Comparison of ENCODE assay signal across 27 cellular contexts in the genomic region with DNA sequence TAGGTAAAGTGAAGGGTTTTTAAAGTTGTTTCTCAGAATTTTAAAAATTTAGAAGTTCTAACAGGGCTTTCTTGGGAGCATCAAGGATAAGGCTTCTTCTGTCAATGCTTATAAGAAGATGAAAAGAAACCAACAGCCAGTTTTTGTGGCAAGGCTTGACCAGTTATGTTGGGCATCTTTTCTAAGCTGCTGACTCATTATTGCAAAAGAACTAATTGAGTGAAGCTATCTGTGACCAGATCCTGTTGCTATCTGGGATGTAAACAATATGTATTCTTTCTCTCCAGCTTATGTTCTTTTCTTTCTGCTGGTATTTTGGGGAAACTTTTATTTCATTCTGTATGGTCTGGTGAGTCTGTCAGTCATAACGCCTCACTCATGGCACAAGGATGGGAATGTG.
DNase-seq lines count a peak whose midpoint lies in the region; ATAC-seq and TF ChIP-seq lines count a peak whose summit lies in the region.
"Had no signal": no experiment of that assay in that cellular context is flagged by ENCODE, and none has a peak within 500 bp of the region (broad histone marks: within the 10 kb centered on the region; RNA-seq: fewer than 3 reads in every experiment).

No MANE protein-coding gene starts in this region.

- no peak overlapping the region for H3K14ac ChIP-seq in mesenchymal stem cell (ENCODE audit: low read length in 2 of 2)

- no peak overlapping the region for H3K4me2 ChIP-seq in mesenchymal stem cell (ENCODE audit: low read length, poor library complexity, severe bottlenecking)

- no peak overlapping the region for H2BK15ac ChIP-seq in mesenchymal stem cell (ENCODE audit: low read depth, poor library complexity, severe bottlenecking)

- H3K9me3 Mint-ChIP-seq in activated T-helper 17 cell treated with anti-CD3 and anti-CD28 coated beads, Interleukin-2, amount 50 U/mL, for 72 hours, result peaks cover 22% of the 10 kb centered on the region

- H2AFZ ChIP-seq in mesenchymal stem cell (ENCODE audit: low read depth, low read length), result no peak overlapping the region

- no peak overlapping the region for H2AK5ac ChIP-seq in mesenchymal stem cell (ENCODE audit: low read length, severe bottlenecking)

- H3K36me3 ChIP-seq in mesenchymal stem cell (ENCODE audit: control insufficient read depth in 1 of 2, insufficient read depth in 2 of 2, low read depth in 1 of 2, low read length in 2 of 2) (no peaks in the 10 kb centered on the region), ovary (no peaks in the 10 kb centered on the region), prostate gland (no peaks in the 10 kb centered on the region)
- H3K36me3 ChIP-seq: lower lobe of right lung, MG63, neutrophil, tibial artery had no signal

- DNase-seq in AG20443 (ENCODE audit: low spot score), result peak; percentile 23
- DNase-seq in LHCN-M2 (ENCODE audit: low read depth), result peak; percentile 44
- DNase-seq in dedifferentiated amniotic fluid mesenchymal stem cell (ENCODE audit: extremely low spot score), result peak; percentile 84
- DNase-seq in mesenchymal stem cell, result peak; percentile 80
- no peak for DNase-seq in ovary
- no peak for DNase-seq in NCI-H2029 treated with DMSO at 0.1 percent for 48 hours (lab: John Stamatoyannopoulos, UW)
- DNase-seq in prostate gland (ENCODE audit: low spot score), result no peak
- DNase-seq: activated B cell treated with CpG ODN at 0.5 μM for 24 hours; activated CD4-positive, alpha-beta T cell treated with anti-CD3 and anti-CD28 coated beads, Interleukin-2, amount 50 U/mL, for 48 hours; activated CD8-positive, alpha-beta memory T cell treated with anti-CD3 and anti-CD28 coated beads, Interleukin-2, amount 50 U/mL, for 48 hours; activated gamma-delta T cell; activated naive CD8-positive, alpha-beta T cell treated with anti-CD3 and anti-CD28 coated beads, Interleukin-2, amount 50 U/mL, for 24 hours; CD8-positive, alpha-beta memory T cell; kidney; lower lobe of right lung; MG63; NCI-H1694 treated with DMSO at 0.1 percent for 48 hours; NCI-H345; NCI-H82; retina; stimulated activated CD4-positive, alpha-beta T cell treated with anti-CD3 and anti-CD28 coated beads, Interleukin-12 subunit alpha, Interleukin-12 subunit beta, amount 100 ng/mL, for 4 hours; stimulated activated CD4-positive, alpha-beta T cell treated with anti-CD3 and anti-CD28 coated beads, Interleukin-4, amount 100 ng/mL, for 4 hours; stimulated activated naive CD8-positive, alpha-beta T cell treated with anti-CD3 and anti-CD28 coated beads, Interleukin-15, Interleukin-2, amounts not matched to agents 100 U/mL and 50 U/mL, for 24 hours; T1000; tibial artery had no signal

- no peak overlapping the region for H3K4me3 Mint-ChIP-seq in activated T-helper 17 cell treated with anti-CD3 and anti-CD28 coated beads, Interleukin-2, amount 50 U/mL, for 72 hours
- H3K4me3 Mint-ChIP-seq: activated B cell treated with CpG ODN at 0.5 μM for 24 hours; activated naive CD8-positive, alpha-beta T cell treated with anti-CD3 and anti-CD28 coated beads, Interleukin-2, amount 50 U/mL, for 24 hours; CD8-positive, alpha-beta memory T cell had no signal

- H3K23ac ChIP-seq in mesenchymal stem cell (ENCODE audit: low read length in 2 of 2), result no peak overlapping the region

- no peak overlapping the region for H3K27ac ChIP-seq in mesenchymal stem cell (ENCODE audit: low read length, poor library complexity, severe bottlenecking)
- no peak overlapping the region for H3K27ac ChIP-seq in ovary
- no peak overlapping the region for H3K27ac ChIP-seq in prostate gland
- H3K27ac ChIP-seq: lower lobe of right lung, neutrophil, tibial artery had no signal

- no peaks in the 10 kb centered on the region for H3K27me3 Mint-ChIP-seq in activated T-helper 17 cell treated with anti-CD3 and anti-CD28 coated beads, Interleukin-2, amount 50 U/mL, for 72 hours
- H3K27me3 Mint-ChIP-seq: activated B cell treated with CpG ODN at 0.5 μM for 24 hours; activated naive CD8-positive, alpha-beta T cell treated with anti-CD3 and anti-CD28 coated beads, Interleukin-2, amount 50 U/mL, for 24 hours; CD8-positive, alpha-beta memory T cell had no signal

- H3K36me3 Mint-ChIP-seq in activated T-helper 17 cell treated with anti-CD3 and anti-CD28 coated beads, Interleukin-2, amount 50 U/mL, for 72 hours (ENCODE audit: low read depth), result no peaks in the 10 kb centered on the region
- H3K36me3 Mint-ChIP-seq: CD8-positive, alpha-beta memory T cell had no signal

- H2BK12ac ChIP-seq in mesenchymal stem cell (ENCODE audit: low read length in 2 of 2), result peak overlapping the region in 1 of 2 experiments; percentile 31

- no CpG with 5 or more reads among the region's 1 CpG for WGBS in mesenchymal stem cell
- 79 to 88% (median 85%) methylated on average over 1 of the region's 1 CpG for WGBS in ovary, 3 donors
- 82% methylated on average over 1 of the region's 1 CpG for WGBS in prostate gland

- H3K27me3 ChIP-seq in mesenchymal stem cell (ENCODE audit: control insufficient read depth in 1 of 2, insufficient read depth in 1 of 2, low read length in 2 of 2), result no peaks in the 10 kb centered on the region
- no peaks in the 10 kb centered on the region for H3K27me3 ChIP-seq in ovary
- no peaks in the 10 kb centered on the region for H3K27me3 ChIP-seq in prostate gland (replicated peaks; ENCODE audit: insufficient read depth)
- H3K27me3 ChIP-seq: MG63, neutrophil, tibial artery had no signal

- peak overlapping the region in 1 of 2 experiments; percentile 70 for H3K18ac ChIP-seq in mesenchymal stem cell (ENCODE audit: low read depth in 1 of 2, low read length in 2 of 2)

- H4K91ac ChIP-seq in mesenchymal stem cell (ENCODE audit: low read length), result no peak overlapping the region

- H2BK5ac ChIP-seq in mesenchymal stem cell (ENCODE audit: low read depth, low read length, poor library complexity, severe bottlenecking), result no peak overlapping the region

- no peaks in the 10 kb centered on the region for H3K4me1 Mint-ChIP-seq in activated T-helper 17 cell treated with anti-CD3 and anti-CD28 coated beads, Interleukin-2, amount 50 U/mL, for 72 hours
- H3K4me1 Mint-ChIP-seq: activated B cell treated with CpG ODN at 0.5 μM for 24 hours; activated naive CD8-positive, alpha-beta T cell treated with anti-CD3 and anti-CD28 coated beads, Interleukin-2, amount 50 U/mL, for 24 hours; CD8-positive, alpha-beta memory T cell had no signal

- TF ChIP-seq CTCF in ovary (IDR thresholded peaks at IDR 0.05) (no peak), prostate gland (IDR thresholded peaks at IDR 0.05) (no peak)

- no peak for ATAC-seq in activated T-helper 17 cell treated with anti-CD3 and anti-CD28 coated beads, Interleukin-2, amount 50 U/mL, for 72 hours (replicated peaks)
- ATAC-seq: activated naive CD8-positive, alpha-beta T cell treated with anti-CD3 and anti-CD28 coated beads, Interleukin-2, amount 50 U/mL, for 24 hours; lower lobe of right lung; stimulated activated naive CD8-positive, alpha-beta T cell treated with anti-CD3 and anti-CD28 coated beads, Interleukin-15, Interleukin-2, amounts not matched to agents 100 U/mL and 50 U/mL, for 24 hours had no signal

- H3K27ac Mint-ChIP-seq in activated T-helper 17 cell treated with anti-CD3 and anti-CD28 coated beads, Interleukin-2, amount 50 U/mL, for 72 hours, result no peak overlapping the region
- H3K27ac Mint-ChIP-seq: activated B cell treated with CpG ODN at 0.5 μM for 24 hours; activated naive CD8-positive, alpha-beta T cell treated with anti-CD3 and anti-CD28 coated beads, Interleukin-2, amount 50 U/mL, for 24 hours had no signal

- H3K9me3 ChIP-seq in mesenchymal stem cell (ENCODE audit: control insufficient read depth, low read length), result peaks cover 17% of the 10 kb centered on the region
- no peaks in the 10 kb centered on the region for H3K9me3 ChIP-seq in ovary
- H3K9me3 ChIP-seq in prostate gland, result no peaks in the 10 kb centered on the region
- H3K9me3 ChIP-seq: lower lobe of right lung, MG63, neutrophil, tibial artery had no signal

- intact Hi-C loops in ovary (cut with DNase I) (no loop called here), prostate gland (cut with DNase I) (no loop called here)

- H4K8ac ChIP-seq in mesenchymal stem cell (ENCODE audit: low read length), result no peak overlapping the region

- H3K4ac ChIP-seq in mesenchymal stem cell (ENCODE audit: low read depth in 1 of 2, low read length in 2 of 2), result no peak overlapping the region

- TF ChIP-seq POLR2A in ovary (IDR thresholded peaks at IDR 0.05) (no peak), prostate gland (IDR thresholded peaks at IDR 0.05) (no peak)

- H3K4me3 ChIP-seq in mesenchymal stem cell (ENCODE audit: insufficient read depth in 1 of 2, low read depth in 1 of 2, low read length in 2 of 2) (no peak overlapping the region), ovary (no peak overlapping the region), prostate gland (no peak overlapping the region)
- H3K4me3 ChIP-seq: lower lobe of right lung, MG63, tibial artery had no signal

- no peaks in the 10 kb centered on the region for H3K79me1 ChIP-seq in mesenchymal stem cell (replicated peaks; ENCODE audit: low read length, poor library complexity, severe bottlenecking)

- TF ChIP-seq EP300 in ovary (IDR thresholded peaks at IDR 0.05), result no peak

- no peak overlapping the region for H2BK120ac ChIP-seq in mesenchymal stem cell (ENCODE audit: low read depth, low read length)

- no peak overlapping the region for H3K9ac ChIP-seq in mesenchymal stem cell (ENCODE audit: low read length)

- no peaks in the 10 kb centered on the region for H3K4me1 ChIP-seq in mesenchymal stem cell (ENCODE audit: control insufficient read depth, insufficient read depth, low read depth, low read length)
- H3K4me1 ChIP-seq in ovary (ENCODE audit: insufficient read depth), result no peaks in the 10 kb centered on the region
- no peaks in the 10 kb centered on the region for H3K4me1 ChIP-seq in prostate gland (replicated peaks)
- H3K4me1 ChIP-seq: lower lobe of right lung, tibial artery had no signal

Comparison
In these comparisons a context has a peak if more than half of its experiments do, and no peak if none do; other contexts are left out.
1. DNase-seq: peak in AG20443 (single experiment), LHCN-M2 (single experiment), dedifferentiated amniotic fluid mesenchymal stem cell (single experiment) and mesenchymal stem cell (single experiment); none in ovary (0 of 5), NCI-H2029 treated with DMSO at 0.1 percent for 48 hours (single experiment) and prostate gland (single experiment).